8 cellular contexts compared by ENCODE assay signal in genomic region chr2:15792331-15792730, GRCh38.
"Had no signal": no experiment of that assay in that cellular context is flagged by ENCODE, and none has a peak within 500 bp of the region (broad histone marks: within the 10 kb centered on the region; RNA-seq: fewer than 3 reads in every experiment).

No MANE protein-coding gene starts in this region.

- H3K9me3 ChIP-seq: HAP-1 had no signal

- H3K4me3 ChIP-seq: GM23248, GM23338, HAP-1 had no signal

- DNase-seq: GM23248, GOT3, H7, H9, HCEC 1CT, HFFc6 had no signal

- H3K27ac ChIP-seq: GM23248 had no signal

- H3K36me3 ChIP-seq: HAP-1 had no signal

- H3K4me1 ChIP-seq: HAP-1 had no signal
